9 cellular contexts compared by ENCODE assay signal in genomic region chr17:38797091-38797490, GRCh38. TPM values are rescaled to one million over a fixed set of nuclear protein-coding genes. Genes with fewer than 3 reads are reported as not detected.
DNase-seq lines count a peak whose midpoint lies in the region; ATAC-seq and TF ChIP-seq lines count a peak whose summit lies in the region.
"Had no signal": no experiment of that assay in that cellular context is flagged by ENCODE, and none has a peak within 500 bp of the region (broad histone marks: within the 10 kb centered on the region; RNA-seq: fewer than 3 reads in every experiment).

No MANE protein-coding gene starts in this region.

- H3K4me3 Mint-ChIP-seq in Calu3 (ENCODE audit: low read depth, unreplicated experiment) (peak overlapping the region; percentile 83), neural crest cell (peak overlapping the region; percentile 99)
- peak overlapping the region; percentile 92 to 95 for H3K4me3 Mint-ChIP-seq in effector memory CD8-positive, alpha-beta T cell

- no peak for DNase-seq in Calu3
- DNase-seq in effector memory CD8-positive, alpha-beta T cell, result no peak
- DNase-seq in neural crest cell (ENCODE audit: low read depth, low spot score), result no peak
- no peak for DNase-seq in GOT3 (lab: John Stamatoyannopoulos, UW)
- DNase-seq in colonic mucosa, result no peak
- no peak for DNase-seq in GM13976 (ENCODE audit: low spot score)
- DNase-seq: NK-92 treated with Interleukin-12 subunit alpha and Interleukin-12 subunit beta, amount 100 ng/mL, for 24 hours had no signal

- CTCF ChIA-PET in Calu3 (lab: Charles Lee), result interaction anchor here (0.5 kb wide), 1 partner anchor 116 kb away, joined by 4 read pairs; no protein-coding TSS in a partner anchor

- H3K36me3 Mint-ChIP-seq in Calu3 (ENCODE audit: insufficient read depth, unreplicated experiment), result peaks cover 66% of the 10 kb centered on the region
- H3K36me3 Mint-ChIP-seq in effector memory CD8-positive, alpha-beta T cell (ENCODE audit: insufficient read depth), result peaks cover 51% of the 10 kb centered on the region
- peaks cover 8% of the 10 kb centered on the region for H3K36me3 Mint-ChIP-seq in neural crest cell (ENCODE audit: low read depth)

- H3K9me3 Mint-ChIP-seq in Calu3 (ENCODE audit: low read depth, unreplicated experiment), result no peaks in the 10 kb centered on the region
- no peaks in the 10 kb centered on the region for H3K9me3 Mint-ChIP-seq in effector memory CD8-positive, alpha-beta T cell
- no peaks in the 10 kb centered on the region for H3K9me3 Mint-ChIP-seq in neural crest cell

- H3K4me2 ChIP-seq in OCI-LY1 (ENCODE audit: low read length), result peak overlapping the region; percentile 97; the same call in 1 of the 2 replicates

- H3K27me3 Mint-ChIP-seq in Calu3 (ENCODE audit: unreplicated experiment) (no peaks in the 10 kb centered on the region), neural crest cell (ENCODE audit: low read depth) (peaks cover 3% of the 10 kb centered on the region)
- H3K27me3 Mint-ChIP-seq in effector memory CD8-positive, alpha-beta T cell, result no peaks in the 10 kb centered on the region

- intact Hi-C loops in Calu3 (cut with micrococcal nuclease; ENCODE audit: unreplicated experiment) (no loop called here), colonic mucosa (cut with DNase I) (no loop called here)

- H3K27me3 ChIP-seq in OCI-LY1 (ENCODE audit: insufficient read depth, low read length) (no peaks in the 10 kb centered on the region), colonic mucosa (no peaks in the 10 kb centered on the region)

- no peak for ATAC-seq in effector memory CD8-positive, alpha-beta T cell (replicated peaks)
- no peak for ATAC-seq in GM18520 (IDR thresholded peaks at IDR 0.05; ENCODE audit: unreplicated experiment)

- no peaks in the 10 kb centered on the region for H3K79me2 ChIP-seq in OCI-LY1 (ENCODE audit: insufficient read depth, low read length)

- H4K20me1 ChIP-seq in OCI-LY1 (ENCODE audit: insufficient read depth, low read length), result no peaks in the 10 kb centered on the region

- in situ Hi-C loops in GM13976 (cut with MboI; ENCODE audit: low sequenced_read_pairs, unreplicated experiment), result no loop called here

- H3K27ac Mint-ChIP-seq in Calu3 (ENCODE audit: unreplicated experiment) (no peak overlapping the region), neural crest cell (ENCODE audit: unreplicated experiment) (no peak overlapping the region)
- H3K27ac Mint-ChIP-seq in effector memory CD8-positive, alpha-beta T cell, result peak overlapping the region; percentile 67 to 73

- TF ChIP-seq CTCF in Calu3 (IDR thresholded peaks at IDR 0.05; ENCODE audit: unreplicated experiment) (no peak), OCI-LY1 (IDR thresholded peaks at IDR 0.05; ENCODE audit: low read length) (no peak), neural crest cell (conservative IDR thresholded peaks at IDR 0.05) (no peak), colonic mucosa (IDR thresholded peaks at IDR 0.05) (no peak), GM13976 (IDR thresholded peaks at IDR 0.05; ENCODE audit: borderline replicate concordance, control extremely low read depth, extremely low read depth, insufficient read depth, missing control alignments) (no peak)

- H3K27ac ChIP-seq in OCI-LY1 (ENCODE audit: low read depth, low read length, poor library complexity, severe bottlenecking) (no peak overlapping the region), colonic mucosa (no peak overlapping the region)

- H3K36me3 ChIP-seq in OCI-LY1 (ENCODE audit: insufficient read depth, low read length), result peaks cover 12% of the 10 kb centered on the region
- no peaks in the 10 kb centered on the region for H3K36me3 ChIP-seq in colonic mucosa

- H3K4me1 ChIP-seq in OCI-LY1 (ENCODE audit: insufficient read depth, low read length, severe bottlenecking) (peaks cover 28% of the 10 kb centered on the region), colonic mucosa (peaks cover 23% of the 10 kb centered on the region)

- H3K9me3 ChIP-seq in OCI-LY1 (ENCODE audit: low read length) (no peaks in the 10 kb centered on the region), colonic mucosa (no peaks in the 10 kb centered on the region)

- H3K4me3 ChIP-seq in OCI-LY1 (ENCODE audit: low read depth, low read length, poor library complexity, severe bottlenecking) (no peak overlapping the region), colonic mucosa (no peak overlapping the region)

- no TSS peak for BruUV-seq in Calu3 (replicated peaks; lab: Mats Ljungman, UMichigan)

- no peaks in the 10 kb centered on the region for H3F3A ChIP-seq in OCI-LY1 (ENCODE audit: insufficient read depth, low read length)

- no peak overlapping the region for H2AFZ ChIP-seq in OCI-LY1 (ENCODE audit: low read length)

- no peaks in the 10 kb centered on the region for H3K9me2 ChIP-seq in OCI-LY1 (ENCODE audit: low read depth, low read length)

- no peak overlapping the region; the same call in 1 of the 2 replicates for H3K9ac ChIP-seq in OCI-LY1 (ENCODE audit: low read length)
- H3K9ac ChIP-seq in colonic mucosa (ENCODE audit: low read depth in 2 of 2, low read length in 2 of 2), result peak overlapping the region in 1 of 2 donors; percentile 8

- H3K4me1 Mint-ChIP-seq in Calu3 (ENCODE audit: low read depth, unreplicated experiment) (peaks cover 39% of the 10 kb centered on the region), neural crest cell (peaks cover 47% of the 10 kb centered on the region)
- H3K4me1 Mint-ChIP-seq in effector memory CD8-positive, alpha-beta T cell (ENCODE audit: low read depth in 2 of 2), result peaks cover 37 to 43% of the 10 kb centered on the region in 2 donors

RNA-seq across cellular contexts. Expression of gene PIP4K2B, which starts 2.3 kb away (rescaled TPM):
- total RNA-seq in Calu3 (2022), result 101 and 120 TPM in 2 replicates
- total RNA-seq in neural crest cell, result 95.3 and 105 TPM in 2 replicates
- total RNA-seq in colonic mucosa, result 10 to 100 TPM; 16.8 to 19.6 TPM

RNA-seq across cellular contexts. Expression of gene CWC25, which starts 28.0 kb away (rescaled TPM):
- 77.8 and 78.9 TPM in 2 replicates for total RNA-seq in Calu3 (2022)
- 18.9 and 19.3 TPM in 2 replicates for total RNA-seq in neural crest cell
- total RNA-seq in colonic mucosa, result 10 to 100 TPM; 18.7 TPM

RNA-seq across cellular contexts. Expression of gene PSMB3, which starts 44.5 kb away (rescaled TPM):
- total RNA-seq in Calu3 (2022) (893 and 935 TPM in 2 replicates), neural crest cell (193 and 203 TPM in 2 replicates), colonic mucosa (100 to 1,000 TPM; 160 to 253 TPM)

RNA-seq across cellular contexts. Expression of gene PCGF2, which starts 49.0 kb away (rescaled TPM):
- total RNA-seq in Calu3 (2022) (196 and 205 TPM in 2 replicates), neural crest cell (108 and 116 TPM in 2 replicates), colonic mucosa (10 to 100 TPM; 27.2 to 45.5 TPM)

RNA-seq across cellular contexts. Expression of gene RPL23, which starts 56.4 kb away (rescaled TPM):
- total RNA-seq in Calu3 (2022), result 3,443 and 3,829 TPM in 2 replicates
- total RNA-seq in neural crest cell, result 1,802 and 1,851 TPM in 2 replicates
- total RNA-seq in colonic mucosa, result 100 to 1,000 TPM; 845 to 956 TPM

Comparison
In these comparisons a context has a peak if more than half of its experiments do, and no peak if none do; other contexts are left out.
1. H3K27ac Mint-ChIP-seq: peak in effector memory CD8-positive, alpha-beta T cell (2 of 2); none in Calu3 (single experiment) and neural crest cell (single experiment).
2. Peak in every context shown above with its lines, with median percentiles within 50 percentile points of each other: H3K4me3 Mint-ChIP-seq.